8 cellular contexts compared by ENCODE assay signal in genomic region chr7:148940702-148941597, GRCh38. TPM values are rescaled to one million over a fixed set of nuclear protein-coding genes. Genes with fewer than 3 reads are reported as not detected.
DNase-seq lines count a peak whose midpoint lies in the region; ATAC-seq and TF ChIP-seq lines count a peak whose summit lies in the region.

No MANE protein-coding gene starts in this region.

- H3K9me3 ChIP-seq in endodermal cell (ENCODE audit: control insufficient read depth, low read length) (no peaks in the 10 kb centered on the region), mesodermal cell (ENCODE audit: control insufficient read depth, low read length) (no peaks in the 10 kb centered on the region)

- H3K27ac Mint-ChIP-seq in endodermal cell = peak overlapping the region; percentile 90

- H3K4me1 ChIP-seq in endodermal cell (ENCODE audit: control insufficient read depth, insufficient read depth, low read length) (no peaks in the 10 kb centered on the region), mesodermal cell (ENCODE audit: control insufficient read depth, insufficient read depth, low read length, poor library complexity, severe bottlenecking) (no peaks in the 10 kb centered on the region)

- TF ChIP-seq CTCF in endodermal cell (conservative IDR thresholded peaks at IDR 0.05) = no peak

- 9 to 18% methylated on average over 12 to 42 of the region's 43 CpGs for WGBS in endodermal cell (ENCODE audit: insufficient coverage in 1 of 2, insufficient read length in 1 of 2), 2 experiments
- 8 to 9% methylated on average over 21 to 28 of the region's 43 CpGs for WGBS in mesodermal cell (ENCODE audit: insufficient coverage in 2 of 2), 2 experiments

- H3K27ac ChIP-seq in endodermal cell (ENCODE audit: low read depth, low read length) (peak overlapping the region; percentile 82), mesodermal cell (ENCODE audit: low read depth, low read length, severe bottlenecking) (peak overlapping the region; percentile 78)

- H3K4me3 ChIP-seq in endodermal cell (ENCODE audit: low read length) (peak overlapping the region; percentile 88), mesodermal cell (ENCODE audit: extremely low read depth, insufficient read depth, low read length, poor library complexity, severe bottlenecking) (peak overlapping the region; percentile 69)

- H3K4me1 Mint-ChIP-seq in endodermal cell = no peaks in the 10 kb centered on the region

- DNase-seq in COLO668 (lab: John Stamatoyannopoulos, UW; ENCODE audit: unreplicated experiment) = peak; percentile 77
- peak; percentile 63 for DNase-seq in HS-5 (ENCODE audit: low read depth)
- peak; percentile 15 for DNase-seq in NOMO-1 treated with dmso at 0.1 percent for 144 hours (lab: John Stamatoyannopoulos, UW; ENCODE audit: unreplicated experiment)
- peak; percentile 42 for DNase-seq in activated CD8-positive, alpha-beta memory T cell treated with anti-CD3 and anti-CD28 coated beads, Interleukin-2, amount 50 U/mL, for 1 hour (ENCODE audit: extremely low read depth)
- DNase-seq in endodermal cell = peak; percentile 82
- peak; percentile 35 for DNase-seq in stimulated activated CD8-positive, alpha-beta memory T cell treated with anti-CD3 and anti-CD28 coated beads, Interleukin-15, amount 100 ng/mL, for 24 hours (ENCODE audit: low read depth)

- no peaks in the 10 kb centered on the region for H3K9me3 Mint-ChIP-seq in endodermal cell

- H3K36me3 ChIP-seq in endodermal cell (ENCODE audit: control insufficient read depth, insufficient read depth, low read length) (no peaks in the 10 kb centered on the region), mesodermal cell (ENCODE audit: control insufficient read depth, insufficient read depth, low read length) (no peaks in the 10 kb centered on the region)

- peaks cover 3% of the 10 kb centered on the region for H3K27me3 Mint-ChIP-seq in endodermal cell (ENCODE audit: insufficient read depth)

- H3K36me3 Mint-ChIP-seq in endodermal cell (ENCODE audit: low read depth) = no peaks in the 10 kb centered on the region

- H3K9ac ChIP-seq in endodermal cell (ENCODE audit: extremely low read depth, low read length, poor library complexity, severe bottlenecking) = peak overlapping the region; percentile 85

- ATAC-seq in GM19468 (IDR thresholded peaks at IDR 0.05; ENCODE audit: extremely low read depth, unreplicated experiment) = peak; percentile 32

- peaks cover 5% of the 10 kb centered on the region for H3K27me3 ChIP-seq in endodermal cell (ENCODE audit: control insufficient read depth, insufficient read depth, low read length, poor library complexity, severe bottlenecking)

- peak overlapping the region; percentile 86 for H3K4me3 Mint-ChIP-seq in endodermal cell

RNA-seq across cellular contexts. Expression of gene EZH2, which starts 56.9 kb away (rescaled TPM):
- 10 to 100 TPM; 40.2 to 46.0 TPM for total RNA-seq in endodermal cell
- polyA plus RNA-seq in endodermal cell (2013, experiment 1 of 2) = 83.4 TPM
- polyA plus RNA-seq in endodermal cell (2013, experiment 2 of 2) = 81.5 TPM
- polyA plus RNA-seq in mesodermal cell (2013, experiment 1 of 2) = 36.9 TPM
- 40.4 TPM for polyA plus RNA-seq in mesodermal cell (2013, experiment 2 of 2)

Comparison
In these comparisons a context has a peak if more than half of its experiments do, and no peak if none do; other contexts are left out.
1. Peak in every context shown above with its lines: DNase-seq, ATAC-seq, H3K4me3 ChIP-seq and H3K27ac ChIP-seq.
2. DNase-seq: peak in every context shown above with its lines; median percentile 82 in endodermal cell; 77 in COLO668; 63 in HS-5; 42 in activated CD8-positive, alpha-beta memory T cell treated with anti-CD3 and anti-CD28 coated beads, Interleukin-2, amount 50 U/mL, for 1 hour; 35 in stimulated activated CD8-positive, alpha-beta memory T cell treated with anti-CD3 and anti-CD28 coated beads, Interleukin-15, amount 100 ng/mL, for 24 hours; 15 in NOMO-1 treated with dmso at 0.1 percent for 144 hours.